In the genomic region with DNA sequence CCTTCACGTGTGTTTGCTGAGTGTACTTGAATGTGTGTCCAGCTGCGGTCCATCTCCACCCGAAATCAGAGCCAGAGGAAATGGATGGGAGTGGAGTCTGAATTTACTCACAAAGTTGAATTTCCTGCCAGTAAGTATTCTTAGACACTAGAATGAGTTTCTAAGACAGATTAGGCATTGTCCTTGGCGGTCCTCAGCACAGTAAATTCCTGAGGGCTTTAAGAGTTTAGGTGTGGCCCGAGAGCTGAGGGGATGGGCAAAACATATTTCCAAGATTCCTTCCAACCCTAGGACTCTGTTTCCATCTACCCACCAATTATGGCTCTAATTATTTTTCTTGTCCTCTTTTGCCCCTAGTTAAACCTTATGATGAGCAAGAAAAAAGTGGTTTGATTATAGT, we compare ENCODE assay signal across 22 cellular contexts.
DNase-seq lines count a peak whose midpoint lies in the region; ATAC-seq and TF ChIP-seq lines count a peak whose summit lies in the region.
"Had no signal": no experiment of that assay in that cellular context is flagged by ENCODE, and none has a peak within 500 bp of the region (broad histone marks: within the 10 kb centered on the region; RNA-seq: fewer than 3 reads in every experiment).

No MANE protein-coding gene starts in this region.

- H3K36me3 Mint-ChIP-seq in endodermal cell (ENCODE audit: low read depth): no peaks in the 10 kb centered on the region
- H3K36me3 Mint-ChIP-seq: stimulated activated memory B cell treated with anti-CD40 and anti-IgM and Interleukin-4, amounts not matched to agents 10 μg/mL and 1 μg/mL and 100 μg/mL, for 72 hours had no signal

- ATAC-seq in gastroesophageal sphincter: peak; percentile 60
- ATAC-seq: esophagus mucosa; left lobe of liver; stimulated activated memory B cell treated with anti-CD40 and anti-IgM and Interleukin-4, amounts not matched to agents 10 μg/mL and 1 μg/mL and 100 μg/mL, for 72 hours had no signal

- no peak overlapping the region for H3K27ac Mint-ChIP-seq in endodermal cell
- H3K27ac Mint-ChIP-seq: HFFc6; stimulated activated memory B cell treated with anti-CD40 and anti-IgM and Interleukin-4, amounts not matched to agents 10 μg/mL and 1 μg/mL and 100 μg/mL, for 72 hours had no signal

- no peak overlapping the region for H3K4me3 Mint-ChIP-seq in endodermal cell
- H3K4me3 Mint-ChIP-seq: HFFc6; stimulated activated memory B cell treated with anti-CD40 and anti-IgM and Interleukin-4, amounts not matched to agents 10 μg/mL and 1 μg/mL and 100 μg/mL, for 72 hours had no signal

- POLR2A ChIA-PET in OCI-LY7 (lab: Charles Lee): interaction anchor here (1.3 kb wide), 1 partner anchor 27 kb away, joined by 3 read pairs; no protein-coding TSS in a partner anchor

- H4K20me1 ChIP-seq in OCI-LY7 (ENCODE audit: insufficient read depth, low read length): no peaks in the 10 kb centered on the region

- H3K9me3 ChIP-seq in gastroesophageal sphincter: no peaks in the 10 kb centered on the region
- H3K9me3 ChIP-seq in sigmoid colon: no peaks in the 10 kb centered on the region
- H3K9me3 ChIP-seq in endodermal cell (ENCODE audit: control insufficient read depth, low read length): no peaks in the 10 kb centered on the region
- no peaks in the 10 kb centered on the region for H3K9me3 ChIP-seq in OCI-LY7 (ENCODE audit: low read length)
- no peaks in the 10 kb centered on the region for H3K9me3 ChIP-seq in effector memory CD4-positive, alpha-beta T cell (ENCODE audit: control insufficient read depth, low read length)
- H3K9me3 ChIP-seq: pancreas, spleen had no signal

- H3K79me2 ChIP-seq in ACC112 (ENCODE audit: control insufficient read depth, insufficient read depth, low read length, unreplicated experiment) (no peaks in the 10 kb centered on the region), OCI-LY7 (ENCODE audit: insufficient read depth, low read depth, low read length) (no peaks in the 10 kb centered on the region)

- peaks cover 4% of the 10 kb centered on the region for H3K27me3 Mint-ChIP-seq in endodermal cell (ENCODE audit: insufficient read depth)
- H3K27me3 Mint-ChIP-seq: stimulated activated memory B cell treated with anti-CD40 and anti-IgM and Interleukin-4, amounts not matched to agents 10 μg/mL and 1 μg/mL and 100 μg/mL, for 72 hours had no signal

- intact Hi-C loops in sigmoid colon (cut with DNase I) (no loop called here), OCI-LY7 (cut with micrococcal nuclease; ENCODE audit: unreplicated experiment) (no loop called here)

- H3K4me1 ChIP-seq in ACC112 (ENCODE audit: control insufficient read depth, insufficient read depth, low read length, unreplicated experiment): no peaks in the 10 kb centered on the region
- peaks cover 0 to 7% (median 2%) of the 10 kb centered on the region in 3 donors for H3K4me1 ChIP-seq in gastroesophageal sphincter
- H3K4me1 ChIP-seq in sigmoid colon: no peaks in the 10 kb centered on the region
- H3K4me1 ChIP-seq in endodermal cell (ENCODE audit: control insufficient read depth, insufficient read depth, low read length): no peaks in the 10 kb centered on the region
- no peaks in the 10 kb centered on the region for H3K4me1 ChIP-seq in OCI-LY7 (ENCODE audit: insufficient read depth, low read length, poor library complexity, severe bottlenecking)
- H3K4me1 ChIP-seq in effector memory CD4-positive, alpha-beta T cell (ENCODE audit: control insufficient read depth, insufficient read depth, low read length, poor library complexity, severe bottlenecking): no peaks in the 10 kb centered on the region
- H3K4me1 ChIP-seq: pancreas, spleen had no signal

- no peak overlapping the region for H3K9ac ChIP-seq in endodermal cell (ENCODE audit: extremely low read depth, low read length, poor library complexity, severe bottlenecking)

- no peaks in the 10 kb centered on the region for H3K9me2 ChIP-seq in OCI-LY7 (ENCODE audit: insufficient read depth, low read length)

- WGBS in gastroesophageal sphincter (ENCODE audit: low coverage in 1 of 2), 2 donors: 25 to 33% methylated on average over 2 to 5 of the region's 5 CpGs
- 63 to 65% methylated on average over 5 of the region's 5 CpGs for WGBS in sigmoid colon, 2 donors
- 91 to 92% methylated on average over 4 to 5 of the region's 5 CpGs for WGBS in endodermal cell (ENCODE audit: insufficient coverage in 1 of 2, insufficient read length in 1 of 2), 2 experiments

- H3K4me3 ChIP-seq in ACC112 (ENCODE audit: low read depth, low read length) (no peak overlapping the region), gastroesophageal sphincter (no peak overlapping the region), sigmoid colon (no peak overlapping the region), endodermal cell (ENCODE audit: low read length) (no peak overlapping the region), OCI-LY7 (ENCODE audit: low read depth, low read length, poor library complexity, severe bottlenecking) (no peak overlapping the region)
- H3K4me3 ChIP-seq in effector memory CD4-positive, alpha-beta T cell (ENCODE audit: insufficient read depth, low read depth, low read length, poor library complexity, severe bottlenecking): no peak overlapping the region
- H3K4me3 ChIP-seq: coronary artery, pancreas, PC-9, spleen had no signal

- peak overlapping the region; percentile 48 for H2AFZ ChIP-seq in ACC112 (ENCODE audit: low read length, unreplicated experiment)
- H2AFZ ChIP-seq in OCI-LY7 (ENCODE audit: low read length): no peak overlapping the region
- H2AFZ ChIP-seq: PC-9 had no signal

- TF ChIP-seq CTCF in gastroesophageal sphincter (IDR thresholded peaks at IDR 0.05): no peak
- no peak for TF ChIP-seq CTCF in sigmoid colon (IDR thresholded peaks at IDR 0.05)
- TF ChIP-seq CTCF in endodermal cell (conservative IDR thresholded peaks at IDR 0.05): no peak
- no peak for TF ChIP-seq CTCF in OCI-LY7 (conservative IDR thresholded peaks at IDR 0.05; ENCODE audit: low read length)

- no peak for TF ChIP-seq POLR2A in gastroesophageal sphincter (IDR thresholded peaks at IDR 0.05)
- no peak for TF ChIP-seq POLR2A in sigmoid colon (IDR thresholded peaks at IDR 0.05)

- CTCF ChIA-PET in OCI-LY7 (lab: Charles Lee; ENCODE audit: unreplicated experiment): no interaction called here

- H3K27ac ChIP-seq in ACC112 (ENCODE audit: low read depth, low read length): no peak overlapping the region
- peak overlapping the region in 3 of 4 donors; percentile 42 to 64 (median 53) for H3K27ac ChIP-seq in gastroesophageal sphincter
- peak overlapping the region in 3 of 4 donors; percentile 10 to 35 (median 25) for H3K27ac ChIP-seq in sigmoid colon
- H3K27ac ChIP-seq in endodermal cell (ENCODE audit: low read depth, low read length): no peak overlapping the region
- no peak overlapping the region for H3K27ac ChIP-seq in OCI-LY7 (ENCODE audit: low read depth, low read length, poor library complexity, severe bottlenecking)
- H3K27ac ChIP-seq in effector memory CD4-positive, alpha-beta T cell (ENCODE audit: insufficient read depth, low read length, poor library complexity, severe bottlenecking): no peak overlapping the region
- H3K27ac ChIP-seq: coronary artery, pancreas, PC-9, spleen had no signal

- TF ChIP-seq EP300 in gastroesophageal sphincter (IDR thresholded peaks at IDR 0.05) (no peak), sigmoid colon (IDR thresholded peaks at IDR 0.05) (no peak)

- no TSS peak for BruUV-seq in OCI-LY7 (replicated peaks; lab: Mats Ljungman, UMichigan)

- H3K4me1 Mint-ChIP-seq in endodermal cell: no peaks in the 10 kb centered on the region
- H3K4me1 Mint-ChIP-seq: stimulated activated memory B cell treated with anti-CD40 and anti-IgM and Interleukin-4, amounts not matched to agents 10 μg/mL and 1 μg/mL and 100 μg/mL, for 72 hours had no signal

- H3K9me3 Mint-ChIP-seq in endodermal cell: no peaks in the 10 kb centered on the region
- H3K9me3 Mint-ChIP-seq: HFFc6; stimulated activated memory B cell treated with anti-CD40 and anti-IgM and Interleukin-4, amounts not matched to agents 10 μg/mL and 1 μg/mL and 100 μg/mL, for 72 hours had no signal

- DNase-seq in LoVo (ENCODE audit: low spot score) (peak; percentile 82), sigmoid colon (peak; percentile 73), endodermal cell (no peak), OCI-LY7 (ENCODE audit: low spot score) (no peak)
- DNase-seq in activated effector memory CD4-positive, alpha-beta T cell treated with anti-CD3 and anti-CD28 coated beads, Interleukin-2, amount 50 U/mL, for 16 hours: no peak
- DNase-seq in effector memory CD4-positive, alpha-beta T cell: no peak
- DNase-seq: activated CD4-positive, alpha-beta T cell treated with anti-CD3 and anti-CD28 coated beads for 48 hours; activated naive CD4-positive, alpha-beta T cell treated with Interleukin-2 at 50 U/mL for 16 hours; GF-D8; HFFc6; NCI-H1930; NCI-H524 treated with DMSO at 0.1 percent for 48 hours; pancreas; PC-9; spleen; trophoblast cell had no signal

- no peak overlapping the region for H3K4me2 ChIP-seq in OCI-LY7 (ENCODE audit: low read length)
- H3K4me2 ChIP-seq: PC-9 had no signal

- no peaks in the 10 kb centered on the region for H3K36me3 ChIP-seq in ACC112 (ENCODE audit: insufficient read depth, low read length)
- H3K36me3 ChIP-seq in gastroesophageal sphincter: no peaks in the 10 kb centered on the region
- H3K36me3 ChIP-seq in sigmoid colon: no peaks in the 10 kb centered on the region
- no peaks in the 10 kb centered on the region for H3K36me3 ChIP-seq in endodermal cell (ENCODE audit: control insufficient read depth, insufficient read depth, low read length)
- H3K36me3 ChIP-seq in OCI-LY7 (ENCODE audit: insufficient read depth, low read length): no peaks in the 10 kb centered on the region
- H3K36me3 ChIP-seq in effector memory CD4-positive, alpha-beta T cell (ENCODE audit: control insufficient read depth, insufficient read depth, low read length): no peaks in the 10 kb centered on the region
- H3K36me3 ChIP-seq: pancreas, spleen had no signal

- H3K27me3 ChIP-seq in ACC112 (ENCODE audit: insufficient read depth, low read length) (no peaks in the 10 kb centered on the region), gastroesophageal sphincter (no peaks in the 10 kb centered on the region), sigmoid colon (no peaks in the 10 kb centered on the region), endodermal cell (ENCODE audit: control insufficient read depth, insufficient read depth, low read length, poor library complexity, severe bottlenecking) (no peaks in the 10 kb centered on the region)
- H3K27me3 ChIP-seq in effector memory CD4-positive, alpha-beta T cell (replicated peaks; ENCODE audit: control insufficient read depth, insufficient read depth, low read length, poor library complexity, severe bottlenecking): no peaks in the 10 kb centered on the region
- H3K27me3 ChIP-seq: pancreas, spleen had no signal

Comparison
In these comparisons a context has a peak if more than half of its experiments do, and no peak if none do; other contexts are left out.
1. H3K27ac ChIP-seq: peak in gastroesophageal sphincter (3 of 4) and sigmoid colon (3 of 4); none in ACC112 (single experiment), endodermal cell (single experiment), OCI-LY7 (single experiment) and effector memory CD4-positive, alpha-beta T cell (single experiment).
2. DNase-seq: peak in LoVo (single experiment) and sigmoid colon (single experiment); none in activated effector memory CD4-positive, alpha-beta T cell treated with anti-CD3 and anti-CD28 coated beads, Interleukin-2, amount 50 U/mL, for 16 hours (single experiment), endodermal cell (single experiment), OCI-LY7 (single experiment) and effector memory CD4-positive, alpha-beta T cell (0 of 3).